Comparison of ENCODE assay signal across 8 cellular contexts in the genomic region with DNA sequence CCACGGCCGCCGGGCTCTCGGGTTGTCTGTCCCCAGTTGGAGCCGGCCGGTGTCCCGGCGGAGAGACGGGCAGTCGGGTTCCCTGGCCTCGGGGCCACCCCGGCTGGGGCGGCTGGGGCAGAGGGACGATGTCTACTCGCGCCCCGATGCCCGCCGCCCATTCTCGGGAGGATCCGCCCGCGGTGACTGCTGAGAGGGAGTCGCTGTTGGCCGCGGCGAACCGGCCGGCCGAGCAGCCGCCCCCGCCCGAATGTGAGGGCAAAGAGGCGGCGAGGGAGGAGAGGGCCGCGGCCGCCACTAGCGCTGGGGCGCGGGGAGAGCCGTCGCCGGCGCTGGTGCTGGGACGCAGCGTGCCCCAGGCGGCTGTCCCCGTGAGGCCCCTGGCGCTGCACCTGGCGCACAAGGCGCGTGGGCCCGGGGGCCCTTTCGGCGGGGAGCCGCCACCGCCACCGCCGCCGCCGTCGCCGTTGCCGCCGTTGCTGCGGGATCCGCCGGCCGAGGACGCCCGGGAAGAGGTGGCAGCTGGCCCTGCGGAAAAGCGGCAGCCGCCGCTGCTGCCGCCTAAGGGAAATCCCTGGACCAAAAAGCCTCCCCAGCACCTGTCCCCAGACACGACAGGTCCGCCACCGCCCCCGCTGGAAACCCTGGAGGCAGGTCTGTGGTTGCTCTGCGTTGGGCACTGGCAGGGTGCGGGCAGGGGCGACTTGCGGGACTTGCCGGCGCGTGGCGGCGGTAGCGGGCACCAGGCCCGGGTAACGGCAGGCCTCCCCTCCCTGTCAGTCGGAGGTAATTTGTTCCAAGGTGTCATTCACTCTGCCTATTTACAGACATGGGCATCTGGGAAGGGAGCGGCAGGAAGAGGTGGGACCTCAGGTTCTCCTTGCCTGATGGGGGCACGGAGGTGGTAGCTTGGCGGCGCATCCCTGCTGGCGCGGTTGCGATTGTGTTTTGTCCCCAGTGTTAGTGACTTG. TPM values are rescaled to one million over a fixed set of nuclear protein-coding genes. Genes with fewer than 3 reads are reported as not detected.
DNase-seq lines count a peak whose midpoint lies in the region; ATAC-seq, FAIRE-seq and TF ChIP-seq lines count a peak whose summit lies in the region.

No MANE protein-coding gene starts in this region.

- no peak for FAIRE-seq in D721Med (lab: Jason Lieb, UNC)

- H3K27me3 Mint-ChIP-seq in natural killer cell (ENCODE audit: low read depth in 2 of 2) = no peaks in the 10 kb centered on the region
- H3K27me3 Mint-ChIP-seq in stimulated activated naive B cell treated with anti-CD40 and anti-IgM and Interleukin-4, amounts not matched to agents 10 μg/mL and 1 μg/mL and 100 μg/mL, for 72 hours = no peaks in the 10 kb centered on the region

- intact Hi-C loops in natural killer cell (cut with micrococcal nuclease) = loop anchor here (1.0 to 5.0 kb wide), 3 partner anchors 97 to 225 kb away; partner anchors contain the start of genes ABHD18, MFSD8, PGRMC2 and PLK4

- TF ChIP-seq CTCF in D721Med (IDR thresholded peaks at IDR 0.05; ENCODE audit: insufficient read depth, missing control alignments) = peak; percentile 8
- no peak for TF ChIP-seq CTCF in fibroblast of mammary gland (conservative IDR thresholded peaks at IDR 0.05; ENCODE audit: control insufficient read depth, insufficient read depth, low read depth, low read length)
- TF ChIP-seq CTCF in natural killer cell (IDR thresholded peaks at IDR 0.05) = no peak

- H3K27ac Mint-ChIP-seq in natural killer cell = peak overlapping the region; percentile 45 to 80
- peak overlapping the region; percentile 79 for H3K27ac Mint-ChIP-seq in stimulated activated naive B cell treated with anti-CD40 and anti-IgM and Interleukin-4, amounts not matched to agents 10 μg/mL and 1 μg/mL and 100 μg/mL, for 72 hours

- no peaks in the 10 kb centered on the region for H3K36me3 Mint-ChIP-seq in natural killer cell
- no peaks in the 10 kb centered on the region for H3K36me3 Mint-ChIP-seq in stimulated activated naive B cell treated with anti-CD40 and anti-IgM and Interleukin-4, amounts not matched to agents 10 μg/mL and 1 μg/mL and 100 μg/mL, for 72 hours

- ATAC-seq in GM21381 (IDR thresholded peaks at IDR 0.05; ENCODE audit: unreplicated experiment) = peak; percentile 32
- peak; percentile 22 to 44 (median 28) for ATAC-seq in natural killer cell
- ATAC-seq in stimulated activated naive B cell treated with anti-CD40 and anti-IgM and Interleukin-4, amounts not matched to agents 10 μg/mL and 1 μg/mL and 100 μg/mL, for 72 hours (replicated peaks) = peak; percentile 53 to 56

- H3K4me1 Mint-ChIP-seq in natural killer cell = peaks cover 9 to 10% of the 10 kb centered on the region in 2 donors
- H3K4me1 Mint-ChIP-seq in stimulated activated naive B cell treated with anti-CD40 and anti-IgM and Interleukin-4, amounts not matched to agents 10 μg/mL and 1 μg/mL and 100 μg/mL, for 72 hours = peaks cover 4 to 11% of the 10 kb centered on the region in 2 donors

- H3K4me3 Mint-ChIP-seq in natural killer cell = peak overlapping the region; percentile 84
- peak overlapping the region; percentile 85 to 91 for H3K4me3 Mint-ChIP-seq in stimulated activated naive B cell treated with anti-CD40 and anti-IgM and Interleukin-4, amounts not matched to agents 10 μg/mL and 1 μg/mL and 100 μg/mL, for 72 hours

- peak overlapping the region; percentile 79 for H3K4me3 ChIP-seq in fibroblast of mammary gland (ENCODE audit: control insufficient read depth, low read depth, low read length)

- H3K9me3 Mint-ChIP-seq in natural killer cell = no peaks in the 10 kb centered on the region
- H3K9me3 Mint-ChIP-seq in stimulated activated naive B cell treated with anti-CD40 and anti-IgM and Interleukin-4, amounts not matched to agents 10 μg/mL and 1 μg/mL and 100 μg/mL, for 72 hours = no peaks in the 10 kb centered on the region

- no peak for DNase-seq in D721Med (ENCODE audit: insufficient read length, low spot score)
- DNase-seq in HT-29 (ENCODE audit: low spot score) = peak; percentile 72
- DNase-seq in OCI-M1 (lab: John Stamatoyannopoulos, UW) = peak; percentile 63
- DNase-seq in activated T-helper 1 cell treated with anti-CD3 and anti-CD28 coated beads, Interleukin-2, amount 50 U/mL, for 16 hours (ENCODE audit: low read depth in 1 of 2, low spot score in 1 of 2) = peak; percentile 34 to 53
- peak; percentile 20 for DNase-seq in fibroblast of mammary gland (ENCODE audit: low read depth)
- peak; percentile 53 for DNase-seq in natural killer cell
- DNase-seq in stimulated activated naive B cell treated with anti-CD40 and anti-IgM and Interleukin-4, amounts not matched to agents 10 μg/mL and 1 μg/mL and 100 μg/mL, for 72 hours = peak; percentile 58

RNA-seq across cellular contexts. Expression of gene LARP1B, which starts 0.7 kb away (rescaled TPM):
- 15.0 and 16.4 TPM in 2 replicates for total RNA-seq in HT-29 (2014; rRNA removed; shearing (Covaris generic))
- total RNA-seq in natural killer cell = 10 to 100 TPM in 1 of 3 donors, 1 to 10 TPM in 2; 8.5 to 10.7 (median 9.1) TPM
